In the genomic region with DNA sequence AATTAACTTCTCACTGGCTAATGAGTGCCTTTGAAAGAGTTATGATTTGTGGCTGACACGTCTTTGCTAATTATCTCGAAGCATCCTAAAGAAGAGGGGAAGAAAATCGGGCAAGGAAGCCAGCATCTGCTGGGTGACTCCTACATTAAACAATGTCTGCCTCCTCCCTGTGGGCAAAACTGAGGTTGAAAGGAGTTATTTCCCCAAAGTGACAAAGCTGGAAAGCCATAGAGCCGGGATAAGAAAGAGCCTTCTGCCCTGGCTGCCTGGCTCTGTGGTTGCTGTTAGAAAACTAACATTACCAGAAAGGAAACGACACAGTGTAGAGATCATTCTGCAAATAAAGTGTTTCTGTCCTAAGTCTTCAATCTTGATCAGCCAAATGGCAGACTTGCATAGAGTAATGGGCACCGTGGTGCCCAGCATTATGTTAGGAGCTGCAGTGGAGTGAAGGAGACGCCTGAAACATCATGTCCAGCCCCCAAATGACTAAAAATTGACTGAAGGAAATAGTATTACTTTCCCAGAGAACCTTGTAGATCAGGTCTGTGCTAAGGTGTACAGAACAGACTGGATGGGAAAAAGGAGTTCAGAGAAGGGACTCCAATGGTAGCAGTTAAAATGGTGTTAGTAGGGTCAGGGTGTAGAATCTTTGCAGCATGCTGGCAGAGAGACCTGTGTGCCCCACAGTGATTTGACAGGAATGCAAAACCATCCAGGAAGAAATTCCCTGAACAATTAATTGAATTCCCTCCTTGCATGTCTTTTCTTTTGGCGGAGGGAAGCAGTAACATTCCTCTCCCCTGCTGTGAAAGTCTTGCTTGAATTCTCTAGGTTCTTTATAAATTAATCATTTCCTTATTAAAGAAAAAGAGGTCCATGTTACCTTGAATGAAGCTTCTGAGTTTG, we compare ENCODE assay signal across 15 cellular contexts. TPM values are rescaled to one million over a fixed set of nuclear protein-coding genes. Genes with fewer than 3 reads are reported as not detected.
DNase-seq lines count a peak whose midpoint lies in the region; ATAC-seq and TF ChIP-seq lines count a peak whose summit lies in the region.
"Had no signal": no experiment of that assay in that cellular context is flagged by ENCODE, and none has a peak within 500 bp of the region (broad histone marks: within the 10 kb centered on the region; RNA-seq: fewer than 3 reads in every experiment).

No MANE protein-coding gene starts in this region.

- no peak for ATAC-seq in GM18520 (IDR thresholded peaks at IDR 0.05; ENCODE audit: unreplicated experiment)
- ATAC-seq in GM21529 (IDR thresholded peaks at IDR 0.05; ENCODE audit: unreplicated experiment): no peak
- ATAC-seq in GM18502 (IDR thresholded peaks at IDR 0.05; ENCODE audit: poor library complexity, unreplicated experiment): no peak
- ATAC-seq: HepG2 had no signal

- no peak for TF ChIP-seq CTCF in WI38 (IDR thresholded peaks at IDR 0.05; ENCODE audit: low read depth, low read length)

- no peaks in the 10 kb centered on the region for H3K27me3 ChIP-seq in iPS-15b (ENCODE audit: control insufficient read depth, insufficient read depth, low read length)

- peaks cover 5% of the 10 kb centered on the region for H3K9me3 ChIP-seq in iPS-15b (ENCODE audit: control insufficient read depth, insufficient read depth, low read length)
- H3K9me3 ChIP-seq: neutrophil had no signal

- H3K9ac ChIP-seq in iPS-15b (ENCODE audit: low read depth, low read length): no peak overlapping the region

- H3K36me3 ChIP-seq in iPS-15b (ENCODE audit: control insufficient read depth, insufficient read depth, low read length): no peaks in the 10 kb centered on the region
- H3K36me3 ChIP-seq: neutrophil had no signal

- DNase-seq in AG08395 (ENCODE audit: low spot score) (peak; percentile 75), HT1080 (ENCODE audit: low read depth) (peak; percentile 87), caudate nucleus (lab: John Stamatoyannopoulos, UW) (no peak)
- DNase-seq: activated B cell treated with CpG ODN at 0.5 μM for 24 hours; activated naive CD8-positive, alpha-beta T cell treated with anti-CD3 and anti-CD28 coated beads for 36 hours; CD4-positive, alpha-beta memory T cell; stimulated activated CD4-positive, alpha-beta T cell treated with anti-CD3 and anti-CD28 coated beads, Interleukin-4, amount 100 ng/mL, for 1 hour had no signal

- H3K27ac ChIP-seq in caudate nucleus (ENCODE audit: low read depth, low read length): no peak overlapping the region
- H3K27ac ChIP-seq: neutrophil had no signal

- H3K4me3 ChIP-seq in WI38 (ENCODE audit: low read depth, low read length) (0 out of 2 replicates have a peak overlapping the region, but pooled peaks have one; percentile 7), iPS-15b (ENCODE audit: low read depth, low read length) (peak overlapping the region; percentile 13)

- peaks cover 32% of the 10 kb centered on the region for H3K4me1 ChIP-seq in iPS-15b (ENCODE audit: control insufficient read depth, insufficient read depth, low read length)

RNA-seq across cellular contexts. Expression of a gene that starts 44.4 kb away (rescaled TPM):
- total RNA-seq in HT1080 (2014; rRNA removed; shearing (Covaris generic)): 7.7 and 8.9 TPM in 2 replicates
- 3.7 and 4.9 TPM in 2 replicates for polyA plus RNA-seq in HT1080 (2015; cell fraction: cytosol; rRNA removed)
- 21.5 and 24.0 TPM in 2 replicates for polyA plus RNA-seq in HT1080 (2015; cell fraction: nucleus; rRNA removed)
- total RNA-seq: frontal cortex had no signal

Comparison
In these comparisons a context has a peak if more than half of its experiments do, and no peak if none do; other contexts are left out.
1. DNase-seq: peak in AG08395 (single experiment) and HT1080 (single experiment); none in caudate nucleus (0 of 61).